Comparison of ENCODE assay signal across 9 cellular contexts in the genomic region with DNA sequence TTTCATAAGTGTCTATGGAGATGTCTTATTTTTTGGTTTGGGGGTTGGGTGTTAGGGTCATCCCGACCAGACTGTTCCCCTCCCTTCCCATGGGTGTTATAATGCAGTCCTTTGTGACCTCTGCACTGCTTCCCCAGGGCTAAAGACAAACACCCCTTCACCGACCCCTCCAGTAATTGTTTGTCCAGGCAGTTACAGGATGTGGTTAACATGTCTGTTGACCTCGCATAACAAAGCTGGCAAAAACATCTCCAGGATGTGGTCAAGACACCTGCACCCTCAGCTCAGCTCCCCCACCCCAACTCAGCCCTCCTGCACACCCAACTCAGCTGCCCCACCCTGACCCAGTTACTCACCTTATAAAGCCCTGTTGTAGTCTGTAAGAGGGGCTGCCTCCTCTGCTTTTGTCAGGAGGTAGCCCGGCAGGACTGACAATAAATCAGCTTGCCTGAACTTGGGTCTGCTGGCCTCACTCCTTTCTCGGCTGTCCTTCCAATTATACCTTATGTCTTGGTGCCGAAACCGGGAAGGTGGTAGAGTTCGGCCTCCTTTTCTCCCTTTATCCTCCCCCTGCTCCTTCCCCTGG.
DNase-seq lines count a peak whose midpoint lies in the region; ATAC-seq and TF ChIP-seq lines count a peak whose summit lies in the region.
"Had no signal": no experiment of that assay in that cellular context is flagged by ENCODE, and none has a peak within 500 bp of the region (broad histone marks: within the 10 kb centered on the region; RNA-seq: fewer than 3 reads in every experiment).

No MANE protein-coding gene starts in this region.

- H3K27me3 ChIP-seq in Karpas-422 (ENCODE audit: low read length) (no peaks in the 10 kb centered on the region), hepatocyte (no peaks in the 10 kb centered on the region)

- intact Hi-C loops in left cardiac atrium (cut with DNase I), result no loop called here

- H3K4me2 ChIP-seq in Karpas-422 (ENCODE audit: low read depth, low read length, poor library complexity, severe bottlenecking) (no peak overlapping the region), hepatocyte (no peak overlapping the region)

- H3K9me3 ChIP-seq in Karpas-422 (ENCODE audit: low read length) (no peaks in the 10 kb centered on the region), hepatocyte (ENCODE audit: low read depth) (no peaks in the 10 kb centered on the region)

- 77% methylated on average over 8 of the region's 8 CpGs for WGBS in hepatocyte (ENCODE audit: low lambda C conversion rate, missing lambda C conversion rate)

- H3K27ac ChIP-seq in Karpas-422 (ENCODE audit: low read length), result no peak overlapping the region
- H3K27ac ChIP-seq in hepatocyte, result no peak overlapping the region

- H3K79me2 ChIP-seq in Karpas-422 (ENCODE audit: low read length), result no peaks in the 10 kb centered on the region
- H3K79me2 ChIP-seq in hepatocyte, result no peaks in the 10 kb centered on the region

- H3K9ac ChIP-seq in Karpas-422 (ENCODE audit: low read length), result no peak overlapping the region

- H3K4me3 ChIP-seq in HFF-Myc (replicated peaks; ENCODE audit: low read depth, low read length) (no peak overlapping the region), Karpas-422 (ENCODE audit: low read length) (no peak overlapping the region), hepatocyte (no peak overlapping the region)

- H3K4me1 ChIP-seq in Karpas-422 (ENCODE audit: low read length) (peaks cover 4% of the 10 kb centered on the region; the same call in 1 of the 2 replicates), hepatocyte (ENCODE audit: insufficient read depth) (no peaks in the 10 kb centered on the region)

- TF ChIP-seq CTCF in HFF-Myc (IDR thresholded peaks at IDR 0.05; ENCODE audit: low read depth, low read length, missing control alignments) (no peak), hepatocyte (IDR thresholded peaks at IDR 0.05; ENCODE audit: poor library complexity) (no peak)

- no peak overlapping the region for H2AFZ ChIP-seq in Karpas-422 (ENCODE audit: low read length)
- no peak overlapping the region for H2AFZ ChIP-seq in hepatocyte

- H3K9me2 ChIP-seq in Karpas-422 (replicated peaks; ENCODE audit: insufficient read depth, low read length) (no peaks in the 10 kb centered on the region), hepatocyte (replicated peaks; ENCODE audit: insufficient read depth) (no peaks in the 10 kb centered on the region)

- DNase-seq in HFF-Myc (ENCODE audit: extremely low read depth, low read depth) (peak; percentile 15), NCI-H2196 (lab: John Stamatoyannopoulos, UW; ENCODE audit: unreplicated experiment) (peak; percentile 47), iris pigment epithelial cell (ENCODE audit: low read depth) (peak; percentile 69), Karpas-422 (no peak), left cardiac atrium (no peak), NCI-H2107 (lab: John Stamatoyannopoulos, UW) (no peak), hepatocyte (ENCODE audit: low spot score) (no peak)
- DNase-seq: erythroblast had no signal

- no peaks in the 10 kb centered on the region for H4K20me1 ChIP-seq in Karpas-422 (ENCODE audit: insufficient read depth, low read depth, low read length)
- no peaks in the 10 kb centered on the region for H4K20me1 ChIP-seq in hepatocyte (ENCODE audit: insufficient read depth, poor library complexity, severe bottlenecking)

- ATAC-seq in GM18519 (IDR thresholded peaks at IDR 0.05; ENCODE audit: low FRiP score, unreplicated experiment) (peak; percentile 71), left cardiac atrium (no peak)

- H3K36me3 ChIP-seq in Karpas-422 (ENCODE audit: insufficient read depth, low read length), result no peaks in the 10 kb centered on the region
- H3K36me3 ChIP-seq in hepatocyte (replicated peaks; ENCODE audit: insufficient read depth, low read depth), result no peaks in the 10 kb centered on the region

Comparison
In these comparisons a context has a peak if more than half of its experiments do, and no peak if none do; other contexts are left out.
1. DNase-seq: peak in HFF-Myc (single experiment), NCI-H2196 (single experiment) and iris pigment epithelial cell (single experiment); none in Karpas-422 (single experiment), left cardiac atrium (single experiment), NCI-H2107 (single experiment) and hepatocyte (single experiment).